12 cellular contexts compared by ENCODE assay signal in the genomic region with DNA sequence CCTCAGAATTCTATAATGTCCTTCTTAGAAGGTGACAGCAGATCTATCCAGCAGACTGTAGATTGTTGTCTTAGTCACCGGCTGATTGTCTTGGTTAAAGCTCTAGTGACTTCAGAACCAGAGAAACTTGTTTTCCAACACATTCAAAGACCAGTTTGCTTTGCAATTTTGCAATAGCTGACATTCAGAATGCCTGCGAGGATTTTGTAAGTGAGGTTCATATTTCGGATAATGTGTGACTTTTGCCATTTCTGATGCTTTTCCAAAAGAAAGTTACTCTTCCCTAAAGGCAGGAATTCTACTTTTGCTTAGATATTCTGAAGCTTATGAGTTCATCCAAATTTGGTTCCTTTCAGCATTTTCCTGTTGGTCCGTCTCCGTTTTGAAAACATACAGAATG. TPM values are rescaled to one million over a fixed set of nuclear protein-coding genes. Genes with fewer than 3 reads are reported as not detected.
DNase-seq lines count a peak whose midpoint lies in the region; TF ChIP-seq lines count a peak whose summit lies in the region.
"Had no signal": no experiment of that assay in that cellular context is flagged by ENCODE, and none has a peak within 500 bp of the region (broad histone marks: within the 10 kb centered on the region; RNA-seq: fewer than 3 reads in every experiment).

No MANE protein-coding gene starts in this region.

- peaks cover 17% of the 10 kb centered on the region for H3K79me1 ChIP-seq in mesendoderm (ENCODE audit: low read length)

- H3K36me3 ChIP-seq in PC-9 (ENCODE audit: low read depth) (peaks cover 39% of the 10 kb centered on the region), colonic mucosa (no peaks in the 10 kb centered on the region), mesendoderm (ENCODE audit: control insufficient read depth, insufficient read depth, low read length) (peaks cover 2% of the 10 kb centered on the region), thyroid gland (no peaks in the 10 kb centered on the region)
- H3K36me3 ChIP-seq: SJCRH30 had no signal

- H3K4me3 ChIP-seq in PC-9 (peak overlapping the region; percentile 39), colonic mucosa (no peak overlapping the region), mesendoderm (ENCODE audit: low read length) (no peak overlapping the region), thyroid gland (replicated peaks in 1 of 3) (no peak overlapping the region)
- H3K4me3 ChIP-seq: SJCRH30 had no signal

- no peak overlapping the region for H4K5ac ChIP-seq in mesendoderm (ENCODE audit: low read length)

- H3K27me3 ChIP-seq in PC-9 (ENCODE audit: insufficient read depth, low read depth) (no peaks in the 10 kb centered on the region), colonic mucosa (no peaks in the 10 kb centered on the region), mesendoderm (ENCODE audit: insufficient read depth, low read length, poor library complexity) (no peaks in the 10 kb centered on the region), thyroid gland (no peaks in the 10 kb centered on the region)
- H3K27me3 ChIP-seq: SJCRH30 had no signal

- no peak overlapping the region for H2AFZ ChIP-seq in PC-9

- POLR2A ChIA-PET in PC-9 (lab: Charles Lee; ENCODE audit: unreplicated experiment), result interaction anchor here (0.5 to 1.0 kb wide), 6 partner anchors 8 to 498 kb away, joined by 3 to 24 read pairs (median 5); a partner anchor contains a TSS
- POLR2A ChIA-PET in activated CD4-positive, alpha-beta memory T cell treated with anti-CD3 and anti-CD28 coated beads for 36 hours (lab: Charles Lee), result interaction anchor here (0.6 kb wide), 1 partner anchor 426 kb away, joined by 5 read pairs; no protein-coding TSS in a partner anchor

- no peak overlapping the region for H3K4ac ChIP-seq in mesendoderm (ENCODE audit: low read depth, low read length)

- WGBS in mesendoderm (ENCODE audit: extremely low coverage, insufficient coverage, low lambda C conversion rate), result no CpG with 5 or more reads among the region's 5 CpGs
- 27 to 28% methylated on average over 5 of the region's 5 CpGs for whole genome bisulfite sequencing in thyroid gland, 2 donors

- no peak overlapping the region for H2AK5ac ChIP-seq in mesendoderm (ENCODE audit: low read length)

- H2BK5ac ChIP-seq in mesendoderm (ENCODE audit: low read length), result no peak overlapping the region

- BruUV-seq in PC-9 (replicated peaks; lab: Mats Ljungman, UMichigan), result no TSS peak

- H2BK120ac ChIP-seq in mesendoderm (ENCODE audit: low read depth, low read length), result no peak overlapping the region

- no peak overlapping the region for H4K8ac ChIP-seq in mesendoderm (ENCODE audit: low read depth, low read length)

- no peak for TF ChIP-seq POLR2A in thyroid gland (IDR thresholded peaks at IDR 0.05)

- intact Hi-C loops in PC-9 (cut with micrococcal nuclease; ENCODE audit: unreplicated experiment) (loop anchor here (1.0 kb wide), 2 partner anchors 11 to 13 kb away; no protein-coding TSS in a partner anchor), colonic mucosa (cut with DNase I) (no loop called here), thyroid gland (cut with DNase I) (no loop called here)
- intact Hi-C loops in activated T-helper 1 cell treated with anti-CD3 and anti-CD28 coated beads, Interleukin-12 subunit alpha, Interleukin-12 subunit beta, Interleukin-2, Interleukin-4 antibody, amounts not matched to agents 30 ng/mL and 10 ng/mL and 1 ng/mL, durations not matched to agents 14 hours and 24 hours and 36 hours (cut with micrococcal nuclease), result no loop called here
- intact Hi-C loops in activated CD4-positive, alpha-beta memory T cell treated with anti-CD3 and anti-CD28 coated beads for 36 hours (cut with micrococcal nuclease), result no loop called here

- peaks cover 3% of the 10 kb centered on the region for H3K27me3 Mint-ChIP-seq in activated T-helper 1 cell treated with anti-CD3 and anti-CD28 coated beads, Interleukin-12 subunit alpha, Interleukin-12 subunit beta, Interleukin-2, Interleukin-4 antibody, amounts not matched to agents 30 ng/mL and 10 ng/mL and 1 ng/mL, durations not matched to agents 14 hours and 24 hours and 36 hours (ENCODE audit: insufficient read depth)
- H3K27me3 Mint-ChIP-seq in activated CD4-positive, alpha-beta memory T cell treated with anti-CD3 and anti-CD28 coated beads for 36 hours, result no peaks in the 10 kb centered on the region

- H3K9me2 ChIP-seq in PC-9 (ENCODE audit: insufficient read depth), result no peaks in the 10 kb centered on the region

- no peak overlapping the region for H3K23ac ChIP-seq in mesendoderm (ENCODE audit: low read length)

- H3K9ac ChIP-seq in colonic mucosa (ENCODE audit: low read depth in 2 of 2, low read length in 2 of 2) (no peak overlapping the region), mesendoderm (ENCODE audit: low read length) (no peak overlapping the region)

- peak overlapping the region; percentile 75 for H3K27ac ChIP-seq in PC-9
- peak overlapping the region; percentile 13 for H3K27ac ChIP-seq in colonic mucosa
- no peak overlapping the region for H3K27ac ChIP-seq in mesendoderm (ENCODE audit: low read depth, low read length)
- peak overlapping the region; percentile 72 to 78 (median 74) for H3K27ac ChIP-seq in thyroid gland
- H3K27ac ChIP-seq: SJCRH30 had no signal

- H4K20me1 ChIP-seq in PC-9 (ENCODE audit: insufficient read depth), result peaks cover 99% of the 10 kb centered on the region

- peaks cover 4% of the 10 kb centered on the region for H3K36me3 Mint-ChIP-seq in activated T-helper 1 cell treated with anti-CD3 and anti-CD28 coated beads, Interleukin-12 subunit alpha, Interleukin-12 subunit beta, Interleukin-2, Interleukin-4 antibody, amounts not matched to agents 30 ng/mL and 10 ng/mL and 1 ng/mL, durations not matched to agents 14 hours and 24 hours and 36 hours (ENCODE audit: low read depth)
- H3K36me3 Mint-ChIP-seq in activated CD4-positive, alpha-beta memory T cell treated with anti-CD3 and anti-CD28 coated beads for 36 hours, result no peaks in the 10 kb centered on the region
- H3K36me3 Mint-ChIP-seq: activated naive CD4-positive, alpha-beta T cell treated with anti-CD3 and anti-CD28 coated beads, Interleukin-2, amount 50 U/mL, for 72 hours had no signal

- peaks cover 85% of the 10 kb centered on the region for H3F3A ChIP-seq in PC-9 (ENCODE audit: insufficient read depth, low read depth)

- peaks cover 66% of the 10 kb centered on the region for H3K4me1 ChIP-seq in PC-9 (replicated peaks; ENCODE audit: insufficient read depth)
- H3K4me1 ChIP-seq in colonic mucosa, result peaks cover 2% of the 10 kb centered on the region
- no peaks in the 10 kb centered on the region for H3K4me1 ChIP-seq in mesendoderm (ENCODE audit: control insufficient read depth, low read depth, low read length)
- H3K4me1 ChIP-seq in thyroid gland, result peaks cover 72 to 93% of the 10 kb centered on the region in 2 donors

- TF ChIP-seq CTCF in PC-9 (conservative IDR thresholded peaks at IDR 0.05) (no peak), colonic mucosa (IDR thresholded peaks at IDR 0.05) (no peak), thyroid gland (IDR thresholded peaks at IDR 0.05) (no peak)

- peak overlapping the region; percentile 77 for H3K4me2 ChIP-seq in PC-9
- H3K4me2 ChIP-seq in mesendoderm (ENCODE audit: low read length), result no peak overlapping the region

- H3K27ac Mint-ChIP-seq in activated T-helper 1 cell treated with anti-CD3 and anti-CD28 coated beads, Interleukin-12 subunit alpha, Interleukin-12 subunit beta, Interleukin-2, Interleukin-4 antibody, amounts not matched to agents 30 ng/mL and 10 ng/mL and 1 ng/mL, durations not matched to agents 14 hours and 24 hours and 36 hours, result no peak overlapping the region
- H3K27ac Mint-ChIP-seq in activated CD4-positive, alpha-beta memory T cell treated with anti-CD3 and anti-CD28 coated beads for 36 hours, result no peak overlapping the region

- H3K4me1 Mint-ChIP-seq in activated T-helper 1 cell treated with anti-CD3 and anti-CD28 coated beads, Interleukin-12 subunit alpha, Interleukin-12 subunit beta, Interleukin-2, Interleukin-4 antibody, amounts not matched to agents 30 ng/mL and 10 ng/mL and 1 ng/mL, durations not matched to agents 14 hours and 24 hours and 36 hours (ENCODE audit: low read depth), result peaks cover 18% of the 10 kb centered on the region
- peaks cover 10% of the 10 kb centered on the region for H3K4me1 Mint-ChIP-seq in activated CD4-positive, alpha-beta memory T cell treated with anti-CD3 and anti-CD28 coated beads for 36 hours (ENCODE audit: low read depth)

- DNase-seq in PC-9 (peak; percentile 25 to 94), colonic mucosa (no peak), mesendoderm (peak; percentile 37), thyroid gland (no peak), DMS153 treated with DMSO at 0.1 percent for 48 hours (lab: John Stamatoyannopoulos, UW; ENCODE audit: unreplicated experiment) (no peak)
- DNase-seq in activated T-helper 1 cell treated with anti-CD3 and anti-CD28 coated beads, Interleukin-12 subunit alpha, Interleukin-12 subunit beta, Interleukin-2, Interleukin-4 antibody, amounts not matched to agents 30 ng/mL and 10 ng/mL and 1 ng/mL, durations not matched to agents 14 hours and 24 hours and 36 hours (ENCODE audit: low spot score), result no peak
- DNase-seq in activated CD4-positive, alpha-beta memory T cell treated with anti-CD3 and anti-CD28 coated beads for 36 hours, result no peak
- DNase-seq: activated CD4-positive, alpha-beta T cell treated with anti-CD3 and anti-CD28 coated beads, Interleukin-2, amount 50 U/mL, for 1 hour; DND-41; NCI-H1930 had no signal

- CTCF ChIA-PET in PC-9 (lab: Charles Lee), result no interaction called here
- CTCF ChIA-PET in activated CD4-positive, alpha-beta memory T cell treated with anti-CD3 and anti-CD28 coated beads for 36 hours (lab: Charles Lee), result interaction anchor here (0.6 kb wide), 1 partner anchor 64 kb away, joined by 3 read pairs; no protein-coding TSS in a partner anchor

- no peaks in the 10 kb centered on the region for H3K9me3 ChIP-seq in PC-9 (ENCODE audit: insufficient read depth, low read depth)
- H3K9me3 ChIP-seq in colonic mucosa, result no peaks in the 10 kb centered on the region
- H3K9me3 ChIP-seq in thyroid gland, result no peaks in the 10 kb centered on the region
- H3K9me3 ChIP-seq: SJCRH30 had no signal

- H2BK15ac ChIP-seq in mesendoderm (replicated peaks; ENCODE audit: low read depth), result no peak overlapping the region

- H3K56ac ChIP-seq in mesendoderm (ENCODE audit: low read length), result no peak overlapping the region

- H3K9me3 Mint-ChIP-seq in activated T-helper 1 cell treated with anti-CD3 and anti-CD28 coated beads, Interleukin-12 subunit alpha, Interleukin-12 subunit beta, Interleukin-2, Interleukin-4 antibody, amounts not matched to agents 30 ng/mL and 10 ng/mL and 1 ng/mL, durations not matched to agents 14 hours and 24 hours and 36 hours, result no peaks in the 10 kb centered on the region
- H3K9me3 Mint-ChIP-seq in activated CD4-positive, alpha-beta memory T cell treated with anti-CD3 and anti-CD28 coated beads for 36 hours, result no peaks in the 10 kb centered on the region
- H3K9me3 Mint-ChIP-seq: activated naive CD4-positive, alpha-beta T cell treated with anti-CD3 and anti-CD28 coated beads, Interleukin-2, amount 50 U/mL, for 72 hours had no signal

- H3K79me2 ChIP-seq in PC-9 (ENCODE audit: low read depth), result peaks cover 98% of the 10 kb centered on the region
- peaks cover 51% of the 10 kb centered on the region for H3K79me2 ChIP-seq in mesendoderm (ENCODE audit: control insufficient read depth, insufficient read depth, low read length)

- no peak overlapping the region for H3K4me3 Mint-ChIP-seq in activated T-helper 1 cell treated with anti-CD3 and anti-CD28 coated beads, Interleukin-12 subunit alpha, Interleukin-12 subunit beta, Interleukin-2, Interleukin-4 antibody, amounts not matched to agents 30 ng/mL and 10 ng/mL and 1 ng/mL, durations not matched to agents 14 hours and 24 hours and 36 hours
- H3K4me3 Mint-ChIP-seq in activated CD4-positive, alpha-beta memory T cell treated with anti-CD3 and anti-CD28 coated beads for 36 hours, result no peak overlapping the region

- H3K18ac ChIP-seq in mesendoderm (ENCODE audit: low read length), result no peak overlapping the region

RNA-seq across cellular contexts. Expression of a gene that starts 13.2 kb away (rescaled TPM):
- 1,019 and 1,161 TPM in 2 replicates for total RNA-seq in PC-9 (2021)
- total RNA-seq in colonic mucosa, result 100 to 1,000 TPM; 790 to 935 TPM
- polyA plus RNA-seq in mesendoderm (2013, experiment 1 of 2), result 134 TPM
- 134 TPM for polyA plus RNA-seq in mesendoderm (2013, experiment 2 of 2)
- total RNA-seq in thyroid gland, result 1,000 to 10,000 TPM in 1 of 4 donors, 100 to 1,000 TPM in 3; 424 to 1,529 (median 712) TPM
- total RNA-seq in activated T-helper 1 cell treated with anti-CD3 and anti-CD28 coated beads, Interleukin-12 subunit alpha, Interleukin-12 subunit beta, Interleukin-2, Interleukin-4 antibody, amounts not matched to agents 30 ng/mL and 10 ng/mL and 1 ng/mL, durations not matched to agents 14 hours and 24 hours and 36 hours, result 79.6 and 86.8 TPM in 2 replicates
- 10 to 100 TPM; 57.5 to 60.9 TPM for total RNA-seq in activated CD4-positive, alpha-beta memory T cell treated with anti-CD3 and anti-CD28 coated beads for 36 hours

RNA-seq across cellular contexts. Expression of a gene that starts 21.4 kb away (rescaled TPM):
- not detected in 2 replicates for total RNA-seq in PC-9 (2021)
- total RNA-seq in colonic mucosa, result 10 to 100 TPM; 11.0 to 27.8 TPM
- polyA plus RNA-seq in mesendoderm (2013, experiment 1 of 2), result 11.3 TPM
- 10.1 TPM for polyA plus RNA-seq in mesendoderm (2013, experiment 2 of 2)
- total RNA-seq in thyroid gland, result 10 to 100 TPM in 1 of 4 donors, 1 to 10 TPM in 3; 2.8 to 11.9 (median 4.3) TPM
- total RNA-seq in activated T-helper 1 cell treated with anti-CD3 and anti-CD28 coated beads, Interleukin-12 subunit alpha, Interleukin-12 subunit beta, Interleukin-2, Interleukin-4 antibody, amounts not matched to agents 30 ng/mL and 10 ng/mL and 1 ng/mL, durations not matched to agents 14 hours and 24 hours and 36 hours, result 65.1 and 66.9 TPM in 2 replicates
- total RNA-seq in activated CD4-positive, alpha-beta memory T cell treated with anti-CD3 and anti-CD28 coated beads for 36 hours, result 1 to 10 TPM; 1.6 to 1.8 TPM

RNA-seq across cellular contexts. Expression of a gene that starts 26.5 kb away (rescaled TPM):
- total RNA-seq in PC-9 (2021) (100 and 150 TPM in 2 replicates), colonic mucosa (100 to 1,000 TPM; 111 to 159 TPM), thyroid gland (10 to 100 TPM in 3 of 4 donors, not detected in 1; 16.2 to 26.3 (median 17.2) TPM)
- polyA plus RNA-seq in mesendoderm (2013, experiment 1 of 2), result 13.7 TPM
- polyA plus RNA-seq in mesendoderm (2013, experiment 2 of 2), result 14.0 TPM
- 0.71 TPM in 1 of 2 replicates, not detected in the other for total RNA-seq in activated T-helper 1 cell treated with anti-CD3 and anti-CD28 coated beads, Interleukin-12 subunit alpha, Interleukin-12 subunit beta, Interleukin-2, Interleukin-4 antibody, amounts not matched to agents 30 ng/mL and 10 ng/mL and 1 ng/mL, durations not matched to agents 14 hours and 24 hours and 36 hours
- total RNA-seq in activated CD4-positive, alpha-beta memory T cell treated with anti-CD3 and anti-CD28 coated beads for 36 hours, result not detected
- total RNA-seq: activated naive CD4-positive, alpha-beta T cell treated with anti-CD3 and anti-CD28 coated beads, Interleukin-2, amount 50 U/mL, for 72 hours; SJCRH30 had no signal

RNA-seq across cellular contexts. Expression of a gene that starts 38.2 kb away (rescaled TPM):
- total RNA-seq in PC-9 (2021) (33.6 and 39.8 TPM in 2 replicates), colonic mucosa (10 to 100 TPM; 28.8 to 58.3 TPM), thyroid gland (10 to 100 TPM; 12.9 to 30.9 (median 21.0) TPM)
- polyA plus RNA-seq in mesendoderm (2013, experiment 1 of 2), result 47.5 TPM
- polyA plus RNA-seq in mesendoderm (2013, experiment 2 of 2), result 49.6 TPM
- 89.8 and 96.0 TPM in 2 replicates for total RNA-seq in activated T-helper 1 cell treated with anti-CD3 and anti-CD28 coated beads, Interleukin-12 subunit alpha, Interleukin-12 subunit beta, Interleukin-2, Interleukin-4 antibody, amounts not matched to agents 30 ng/mL and 10 ng/mL and 1 ng/mL, durations not matched to agents 14 hours and 24 hours and 36 hours
- 10 to 100 TPM; 79.7 to 82.3 TPM for total RNA-seq in activated CD4-positive, alpha-beta memory T cell treated with anti-CD3 and anti-CD28 coated beads for 36 hours

RNA-seq across cellular contexts. Expression of a gene that starts 42.1 kb away (rescaled TPM):
- total RNA-seq in PC-9 (2021) (6.1 and 9.3 TPM in 2 replicates), colonic mucosa (10 to 100 TPM; 19.8 to 23.4 TPM), thyroid gland (1 to 10 TPM in 2 of 4 donors, under 1 TPM in 2; 0.67 to 4.4 (median 1.2) TPM)
- polyA plus RNA-seq in mesendoderm (2013, experiment 1 of 2), result 4.2 TPM
- polyA plus RNA-seq in mesendoderm (2013, experiment 2 of 2), result 4.0 TPM
- total RNA-seq in activated T-helper 1 cell treated with anti-CD3 and anti-CD28 coated beads, Interleukin-12 subunit alpha, Interleukin-12 subunit beta, Interleukin-2, Interleukin-4 antibody, amounts not matched to agents 30 ng/mL and 10 ng/mL and 1 ng/mL, durations not matched to agents 14 hours and 24 hours and 36 hours, result 21.1 and 22.1 TPM in 2 replicates
- total RNA-seq in activated CD4-positive, alpha-beta memory T cell treated with anti-CD3 and anti-CD28 coated beads for 36 hours, result 1 to 10 TPM; 9.2 to 9.9 TPM

Comparison
In these comparisons a context has a peak if more than half of its experiments do, and no peak if none do; other contexts are left out.
1. DNase-seq: peak in PC-9 (2 of 2) and mesendoderm (single experiment); none in colonic mucosa (single experiment), thyroid gland (0 of 2), activated T-helper 1 cell treated with anti-CD3 and anti-CD28 coated beads, Interleukin-12 subunit alpha, Interleukin-12 subunit beta, Interleukin-2, Interleukin-4 antibody, amounts not matched to agents 30 ng/mL and 10 ng/mL and 1 ng/mL, durations not matched to agents 14 hours and 24 hours and 36 hours (single experiment), activated CD4-positive, alpha-beta memory T cell treated with anti-CD3 and anti-CD28 coated beads for 36 hours (single experiment) and DMS153 treated with DMSO at 0.1 percent for 48 hours (single experiment).